In genomic region chr3:124730920-124731297, GRCh38 we compare ENCODE assay signal across 1 cellular context.
TF ChIP-seq lines count a peak whose summit lies in the region.

No MANE protein-coding gene starts in this region.

TF ChIP-seq in endothelial cell of umbilical vein, 7 proteins besides CTCF, POLR2A, EP300 and RAD21 (continued from another document):
- no peak for TF ChIP-seq MAX (IDR thresholded peaks at IDR 0.05; ENCODE audit: insufficient read depth, insufficient read length)
